In the genomic region with DNA sequence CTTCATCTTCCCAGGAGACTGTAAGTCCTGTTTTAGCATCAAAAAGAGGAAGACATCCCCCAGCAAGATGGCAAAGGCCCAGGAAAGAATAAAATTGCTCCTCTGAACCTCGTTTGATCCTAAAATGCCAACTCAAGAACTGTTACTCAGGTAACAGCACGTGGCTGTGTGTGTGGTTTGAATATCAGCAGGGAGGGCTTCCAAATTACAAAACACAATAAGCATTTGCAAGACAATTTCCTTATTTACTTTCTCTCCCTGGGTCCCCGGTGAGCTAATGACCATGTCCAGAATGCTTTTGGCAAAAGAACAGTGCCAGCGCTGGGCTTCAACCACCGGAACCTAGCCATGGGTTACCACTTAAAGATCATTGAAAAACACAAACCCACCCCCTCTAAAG, we compare ENCODE assay signal across 16 cellular contexts.
DNase-seq lines count a peak whose midpoint lies in the region.
"Had no signal": no experiment of that assay in that cellular context is flagged by ENCODE, and none has a peak within 500 bp of the region (broad histone marks: within the 10 kb centered on the region; RNA-seq: fewer than 3 reads in every experiment).

No MANE protein-coding gene starts in this region.

- peaks cover 4% of the 10 kb centered on the region for H3K4me1 ChIP-seq in NT2/D1 (ENCODE audit: insufficient read depth, insufficient read length)

- H3K9me3 ChIP-seq in NT2/D1 (ENCODE audit: insufficient read depth, low read length) = no peaks in the 10 kb centered on the region

- DNase-seq in DMS79 treated with DMSO at 0.1 percent for 48 hours (lab: John Stamatoyannopoulos, UW) (peak; percentile 60), NCI-H1417 treated with DMSO at 0.1 percent for 48 hours (lab: John Stamatoyannopoulos, UW) (peak; percentile 57), NT2/D1 (ENCODE audit: low read depth, low spot score) (peak; percentile 23), kidney tubule cell (ENCODE audit: low spot score) (peak; percentile 48), NCI-H226 (no peak), NCI-H2227 treated with DMSO at 0.1 percent for 48 hours (lab: John Stamatoyannopoulos, UW) (no peak)
- no peak for DNase-seq in activated CD4-positive, alpha-beta T cell treated with anti-CD3 and anti-CD28 coated beads, Interleukin-2, amount 50 U/mL, for 1 hour
- DNase-seq: activated CD8-positive, alpha-beta memory T cell treated with anti-CD3 and anti-CD28 coated beads for 24 hours; activated gamma-delta T cell; activated naive CD8-positive, alpha-beta T cell treated with anti-CD3 and anti-CD28 coated beads, Interleukin-2, amount 50 U/mL, for 24 hours; activated T-cell treated with anti-CD3 and anti-CD28 coated beads, Interleukin-2, amount 50 U/mL, for 1 hour; brain microvascular endothelial cell; MM.1S; NCI-H187; occipital lobe had no signal

- no peak overlapping the region for H3K9ac ChIP-seq in NT2/D1 (ENCODE audit: insufficient read length, low read depth)

- peaks cover 9% of the 10 kb centered on the region for H3K27me3 ChIP-seq in NT2/D1 (ENCODE audit: insufficient read depth, insufficient read length)
- H3K27me3 ChIP-seq: brain microvascular endothelial cell had no signal

- no peak overlapping the region for H3K4me3 ChIP-seq in NT2/D1 (ENCODE audit: insufficient read length, low read depth)
- H3K4me3 ChIP-seq: SK-N-MC had no signal

- no peaks in the 10 kb centered on the region for H3K36me3 ChIP-seq in NT2/D1 (ENCODE audit: insufficient read depth, insufficient read length, low read length)
- H3K36me3 ChIP-seq: brain microvascular endothelial cell had no signal

Comparison
In these comparisons a context has a peak if more than half of its experiments do, and no peak if none do; other contexts are left out.
1. DNase-seq: peak in DMS79 treated with DMSO at 0.1 percent for 48 hours (single experiment), NCI-H1417 treated with DMSO at 0.1 percent for 48 hours (single experiment), NT2/D1 (single experiment) and kidney tubule cell (single experiment); none in NCI-H226 (single experiment), activated CD4-positive, alpha-beta T cell treated with anti-CD3 and anti-CD28 coated beads, Interleukin-2, amount 50 U/mL, for 1 hour (single experiment) and NCI-H2227 treated with DMSO at 0.1 percent for 48 hours (single experiment).